8 cellular contexts compared by ENCODE assay signal in the genomic region with DNA sequence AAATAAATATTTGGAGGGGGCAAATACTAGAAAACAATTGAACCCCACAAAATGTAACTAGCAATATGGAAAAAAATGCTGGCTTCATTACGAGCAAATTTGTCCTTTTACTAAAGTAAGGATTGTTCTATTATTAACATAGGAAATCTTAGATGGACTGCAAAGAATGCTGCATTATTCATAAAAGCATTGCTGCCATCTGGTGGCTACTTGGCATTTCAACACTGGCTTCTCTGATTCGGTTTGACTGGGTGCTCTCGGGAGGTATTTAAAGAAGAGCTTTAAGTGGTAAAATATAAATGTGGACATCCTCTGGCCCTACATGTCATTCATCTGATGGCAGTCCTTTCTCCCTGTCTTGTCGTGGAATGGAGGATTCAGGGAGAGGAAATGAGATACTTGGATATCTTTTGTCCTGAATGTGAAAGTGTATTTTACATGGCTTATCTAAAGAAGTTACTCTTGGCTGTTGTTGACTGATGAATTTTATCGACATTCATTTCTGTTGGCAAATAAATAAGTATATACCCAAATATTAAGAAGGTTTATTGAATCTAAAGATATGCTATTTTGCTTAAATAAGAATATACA.
A peak's percentile ranks its signal among the peaks of the same experiment; 100 is the strongest.
DNase-seq lines count a peak whose midpoint lies in the region; ATAC-seq and TF ChIP-seq lines count a peak whose summit lies in the region.

No MANE protein-coding gene starts in this region.

- H3K4me2 ChIP-seq in GM23248 (ENCODE audit: unreplicated experiment), result peak overlapping the region; percentile 55

- peak overlapping the region; percentile 47 for H3K4me3 ChIP-seq in GM23248
- H3K4me3 ChIP-seq in NB4 (ENCODE audit: low read depth, low read length), result no peak overlapping the region
- peak overlapping the region; percentile 35 for H3K4me3 ChIP-seq in right cardiac atrium (ENCODE audit: low read length)
- H3K4me3 ChIP-seq in skeletal muscle cell (ENCODE audit: low read depth, low read length), result no peak overlapping the region

- H3K27ac ChIP-seq in GM23248 (no peak overlapping the region), right cardiac atrium (ENCODE audit: low read length) (no peak overlapping the region)

- POLR2A ChIA-PET in T-cell (lab: Charles Lee), result interaction anchor here (0.6 to 2.0 kb wide), 10 partner anchors 12 to 1402 kb away, joined by 3 to 8 read pairs (median 5); no protein-coding TSS in a partner anchor

- no peaks in the 10 kb centered on the region for H3K9me3 Mint-ChIP-seq in T-cell

- in situ Hi-C loops in GM23248 (cut with MboI), result no loop called here

- H3K9ac ChIP-seq in GM23248, result no peak overlapping the region

- ATAC-seq in T-cell (replicated peaks in 1 of 4), result peak; percentile 22 to 52 (median 30)
- ATAC-seq in right cardiac atrium, result peak; percentile 58 to 71

- H3F3A ChIP-seq in GM23248 (ENCODE audit: insufficient read depth), result peaks cover 3% of the 10 kb centered on the region

- TF ChIP-seq CTCF in NB4 (IDR thresholded peaks at IDR 0.05; ENCODE audit: low read depth, low read length), result peak; percentile 87

- H4K20me1 ChIP-seq in GM23248 (ENCODE audit: insufficient read depth), result no peaks in the 10 kb centered on the region

- H3K4me1 ChIP-seq in GM23248 (ENCODE audit: insufficient read depth) (no peaks in the 10 kb centered on the region), right cardiac atrium (ENCODE audit: control insufficient read depth, insufficient read depth, low read length) (no peaks in the 10 kb centered on the region)

- CTCF ChIA-PET in T-cell (lab: Charles Lee), result interaction anchor here (0.6 to 4.9 kb wide), 53 partner anchors 9 to 224 kb away, joined by 3 to 99 read pairs (median 6); a partner anchor contains a TSS

- TF ChIP-seq POLR2A in NB4 (IDR thresholded peaks at IDR 0.05; ENCODE audit: extremely low read depth, insufficient read length), result no peak

- H3K36me3 ChIP-seq in GM23248 (ENCODE audit: low read depth), result no peaks in the 10 kb centered on the region

- H3K27ac Mint-ChIP-seq in T-cell, result peak overlapping the region; percentile 90 to 91

- H3K36me3 Mint-ChIP-seq in T-cell, result peaks cover 15% of the 10 kb centered on the region

- no peaks in the 10 kb centered on the region for H3K9me3 ChIP-seq in GM23248 (ENCODE audit: low read depth)
- H3K9me3 ChIP-seq in right cardiac atrium (ENCODE audit: control insufficient read depth, low read length), result no peaks in the 10 kb centered on the region

- DNase-seq in DMS53 treated with DMSO at 0.1 percent for 48 hours (lab: John Stamatoyannopoulos, UW; ENCODE audit: unreplicated experiment) (peak; percentile 40), GM23248 (peak; percentile 83), NB4 (ENCODE audit: low read depth) (peak; percentile 79), T-cell (peak; percentile 39 to 79 (median 64)), amniotic epithelial cell (ENCODE audit: low read depth) (peak; percentile 66), right cardiac atrium (peak in 2 of 3 donors; percentile 49 to 78), skeletal muscle cell (ENCODE audit: low read depth) (peak; percentile 18), GM19238 (ENCODE audit: insufficient read length, low spot score) (no peak)

- peaks cover 81 to 82% (median 81%) of the 10 kb centered on the region in 3 donors for H3K4me1 Mint-ChIP-seq in T-cell

- H3K27me3 ChIP-seq in GM23248 (replicated peaks; ENCODE audit: insufficient read depth) (peaks cover 15% of the 10 kb centered on the region; the same call in 1 of the 2 replicates), right cardiac atrium (ENCODE audit: control insufficient read depth, insufficient read depth) (no peaks in the 10 kb centered on the region)

- intact Hi-C loops in right cardiac atrium (cut with DNase I), result loop anchor here in 1 of 4 donors (5.0 kb wide), 1 partner anchor 147 kb away; no protein-coding TSS in a partner anchor

- peak overlapping the region; percentile 34; the same call in 1 of the 2 replicates for H2AFZ ChIP-seq in GM23248

- no peaks in the 10 kb centered on the region for H3K79me2 ChIP-seq in GM23248 (ENCODE audit: insufficient read depth)

- no peaks in the 10 kb centered on the region for H3K27me3 Mint-ChIP-seq in T-cell

- 1 to 2% methylated on average over 5 of the region's 5 CpGs for WGBS in GM23248 (ENCODE audit: low coverage in 1 of 2, low lambda C conversion rate in 2 of 2, missing lambda C conversion rate in 2 of 2), 2 experiments
- WGBS in right cardiac atrium, result 6% methylated on average over 5 of the region's 5 CpGs

- peak overlapping the region; percentile 58 to 71 (median 62) for H3K4me3 Mint-ChIP-seq in T-cell

- H3K9me2 ChIP-seq in GM23248 (ENCODE audit: insufficient read depth), result no peaks in the 10 kb centered on the region

Comparison
In these comparisons a context has a peak if more than half of its experiments do, and no peak if none do; other contexts are left out.
1. H3K4me3 ChIP-seq: peak in GM23248 (single experiment) and right cardiac atrium (single experiment); none in NB4 (single experiment) and skeletal muscle cell (single experiment).